In the genomic region with DNA sequence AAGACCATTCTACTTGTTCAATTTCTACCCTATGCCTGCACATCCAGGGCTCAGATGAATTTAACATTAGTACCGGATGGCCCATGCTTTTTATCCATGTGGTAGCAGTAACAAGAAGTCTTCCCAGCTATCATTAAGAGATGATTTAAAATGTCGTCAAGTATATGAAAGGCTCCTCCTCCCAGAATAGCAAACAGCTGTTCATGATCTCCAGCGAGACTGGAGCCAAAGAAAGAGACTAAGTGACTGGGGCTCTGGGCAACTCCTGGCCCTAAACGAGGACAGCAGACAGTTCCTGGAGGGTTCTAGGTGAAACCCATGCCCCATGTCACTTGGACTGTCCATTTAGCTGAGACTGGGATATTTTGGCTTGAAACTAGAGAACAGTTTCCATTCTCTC, we compare ENCODE assay signal across 27 cellular contexts.
"Had no signal": no experiment of that assay in that cellular context is flagged by ENCODE, and none has a peak within 500 bp of the region (broad histone marks: within the 10 kb centered on the region; RNA-seq: fewer than 3 reads in every experiment).

No MANE protein-coding gene starts in this region.

- DNase-seq: cerebellar nuclear complex; colonic mucosa; cortex of kidney; effector CD8-positive, alpha-beta T cell; effector memory CD8-positive, alpha-beta T cell; endodermal cell; erythroblast; esophagus squamous epithelium; foreskin keratinocyte; heart left ventricle; hypothalamus; immature natural killer cell; islet precursor cell; kidney; kidney glomerular epithelial cell; left colon; left ventricle myocardium superior; lower lobe of right lung; mesenchymal stem cell; midbrain had no signal

- H3K36me3 ChIP-seq: colonic mucosa, esophagus squamous epithelium, gastroesophageal sphincter, heart left ventricle, left lung, lower lobe of right lung had no signal

- H3K27ac ChIP-seq: colonic mucosa, epithelial cell of prostate, esophagus squamous epithelium, foreskin keratinocyte, gastroesophageal sphincter, heart left ventricle, hepatocyte, left lung, lower lobe of right lung had no signal

- H3K4me1 Mint-ChIP-seq: central memory CD8-positive, alpha-beta T cell; immature natural killer cell had no signal

- H3K27ac Mint-ChIP-seq: dendritic cell treated with granulocyte-macrophage colony-stimulating factor and Interleukin-4, amounts not matched to agents 40 ng/mL and 50 ng/mL, for 4 days; effector memory CD8-positive, alpha-beta T cell; endodermal cell; immature natural killer cell had no signal

- H3K9me3 ChIP-seq: colonic mucosa, esophagus squamous epithelium, gastroesophageal sphincter, heart left ventricle, left lung, lower lobe of right lung had no signal

- ATAC-seq: effector memory CD8-positive, alpha-beta T cell; esophagus mucosa; foreskin keratinocyte; gastroesophageal sphincter; heart left ventricle; left colon; left lung; left ventricle myocardium superior; lower lobe of right lung had no signal

- H3K4me1 ChIP-seq: colonic mucosa, esophagus squamous epithelium, foreskin keratinocyte, gastroesophageal sphincter, heart left ventricle, left lung, lower lobe of right lung had no signal

- H3K4me3 Mint-ChIP-seq: central memory CD8-positive, alpha-beta T cell; dendritic cell treated with granulocyte-macrophage colony-stimulating factor and Interleukin-4, amounts not matched to agents 40 ng/mL and 50 ng/mL, for 4 days; effector memory CD8-positive, alpha-beta T cell; endodermal cell; immature natural killer cell had no signal

- H3K79me2 ChIP-seq: hepatocyte had no signal

- H3K4me3 ChIP-seq: colonic mucosa, esophagus squamous epithelium, gastroesophageal sphincter, heart left ventricle, hepatocyte, left lung, lower lobe of right lung had no signal

- H3K27me3 ChIP-seq: colonic mucosa, heart left ventricle, left lung had no signal

- H2AFZ ChIP-seq: hepatocyte had no signal

- H3K9me3 Mint-ChIP-seq: central memory CD8-positive, alpha-beta T cell; dendritic cell treated with granulocyte-macrophage colony-stimulating factor and Interleukin-4, amounts not matched to agents 40 ng/mL and 50 ng/mL, for 4 days; effector memory CD8-positive, alpha-beta T cell; endodermal cell had no signal

- H3K4me2 ChIP-seq: hepatocyte had no signal
